In the genomic region with DNA sequence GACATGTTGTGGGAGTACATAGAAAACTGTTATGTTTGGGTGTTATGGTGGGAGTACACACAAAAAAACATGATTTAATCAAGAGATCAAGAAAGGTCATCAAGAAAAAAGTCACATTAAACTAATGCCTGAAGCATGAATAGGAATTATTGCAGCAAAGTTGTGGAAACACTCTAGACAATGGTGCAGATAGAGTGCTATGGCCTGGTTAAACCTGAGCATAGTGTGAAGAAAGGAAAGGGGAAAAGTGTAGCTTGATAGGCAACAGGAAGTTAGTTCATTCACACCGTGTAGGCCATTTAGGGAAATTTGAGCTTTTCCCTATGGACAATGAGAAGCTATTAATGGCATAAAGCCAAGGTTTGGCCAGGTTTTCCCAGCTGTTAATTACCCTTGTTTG, we compare ENCODE assay signal across 16 cellular contexts.
"Had no signal": no experiment of that assay in that cellular context is flagged by ENCODE, and none has a peak within 500 bp of the region (broad histone marks: within the 10 kb centered on the region; RNA-seq: fewer than 3 reads in every experiment).

No MANE protein-coding gene starts in this region.

- H3K4me2 ChIP-seq: hepatocyte had no signal

- H2AFZ ChIP-seq: hepatocyte had no signal

- H3K36me3 ChIP-seq: esophagus squamous epithelium, tibial nerve, uterus had no signal

- H3K27ac ChIP-seq: esophagus squamous epithelium, hepatocyte, tibial nerve, uterus had no signal

- H3K4me3 ChIP-seq: esophagus squamous epithelium, hepatocyte, tibial nerve, uterus had no signal

- H3K27me3 ChIP-seq: esophagus squamous epithelium, hepatocyte, tibial nerve, uterus had no signal

- H3K9me3 ChIP-seq: tibial nerve had no signal

- H3K4me1 ChIP-seq: esophagus squamous epithelium, tibial nerve, uterus had no signal

- FAIRE-seq: endometrium, kidney had no signal

- H3K79me2 ChIP-seq: hepatocyte had no signal

- DNase-seq: activated CD4-positive, alpha-beta T cell treated with anti-CD3 and anti-CD28 coated beads, Interleukin-2, amount 10 ng/mL, durations not matched to agents 24 days and 14 days; activated CD4-positive, CD25-positive, alpha-beta regulatory T cell; activated CD8-positive, alpha-beta memory T cell treated with anti-CD3 and anti-CD28 coated beads, Interleukin-2, amount 50 U/mL, for 4 hours; activated CD8-positive, alpha-beta T cell treated with anti-CD3 and anti-CD28 coated beads, Interleukin-2, amount 10 ng/mL, durations not matched to agents 7 days and 5 days; activated gamma-delta T cell; activated T-cell treated with anti-CD3 and anti-CD28 coated beads, Interleukin-2, amount 50 U/mL, for 72 hours; esophagus squamous epithelium; kidney; left ventricle myocardium superior; mesenchymal stem cell; natural killer cell; retina; uterus had no signal
